Comparison of ENCODE assay signal across 9 cellular contexts in genomic region chr17:50055426-50056216, GRCh38. TPM values are rescaled to one million over a fixed set of nuclear protein-coding genes. Genes with fewer than 3 reads are reported as not detected.
DNase-seq lines count a peak whose midpoint lies in the region; ATAC-seq, FAIRE-seq and TF ChIP-seq lines count a peak whose summit lies in the region.
"Had no signal": no experiment of that assay in that cellular context is flagged by ENCODE, and none has a peak within 500 bp of the region (broad histone marks: within the 10 kb centered on the region; RNA-seq: fewer than 3 reads in every experiment).

Gene ITGA3, plus strand, starts transcription at chr17:50056110. Its CDS starts 330 bp downstream, at chr17:50056440.

- FAIRE-seq in pancreas (lab: Jason Lieb, UNC) = no peak
- FAIRE-seq: A204.1 had no signal

- ATAC-seq in SK-N-SH treated with all-trans-retinoic acid at 6 μM for 48 hours (peak; percentile 55), Right ventricle myocardium superior (ENCODE audit: poor library complexity) (peak; percentile 74), pancreas (peak; percentile 67 to 79 (median 72)), upper lobe of right lung (peak; percentile 77)

- peak within 1 kb of the TSS; percentile 68 for H3K4me3 ChIP-seq in Jurkat, Clone E6-1 (ENCODE audit: low read length)
- H3K4me3 ChIP-seq in adipocyte (ENCODE audit: low read length) (peak within 1 kb of the TSS; percentile 81), pancreas (peak within 1 kb of the TSS; percentile 75 to 86 (median 76)), upper lobe of right lung (peak within 1 kb of the TSS; percentile 90)

- H3K27me3 ChIP-seq in adipocyte (replicated peaks; ENCODE audit: control insufficient read depth, insufficient read depth, low read length) (no peaks in the 10 kb centered on the region), pancreas (no peaks in the 10 kb centered on the region), upper lobe of right lung (no peaks in the 10 kb centered on the region)

- H3K27ac ChIP-seq in pancreas (peak within 1 kb of the TSS; percentile 77 to 96 (median 86)), upper lobe of right lung (peak within 1 kb of the TSS; percentile 96)

- H3K9ac ChIP-seq in adipocyte (ENCODE audit: low read length) = peak within 1 kb of the TSS; percentile 81

- H3K36me3 ChIP-seq in adipocyte (ENCODE audit: control insufficient read depth, insufficient read depth, low read length, severe bottlenecking) = no peaks in the 10 kb centered on the region
- H3K36me3 ChIP-seq in pancreas = no peaks in the 10 kb centered on the region
- H3K36me3 ChIP-seq in upper lobe of right lung = no peaks in the 10 kb centered on the region

- H3K9me3 ChIP-seq in adipocyte (ENCODE audit: control insufficient read depth, low read length) (no peaks in the 10 kb centered on the region), pancreas (no peaks in the 10 kb centered on the region), upper lobe of right lung (no peaks in the 10 kb centered on the region)

- 0% methylated on average over 42 to 65 of the region's 65 CpGs for WGBS in pancreas, 2 donors

- H3K4me1 ChIP-seq in adipocyte (ENCODE audit: control insufficient read depth, insufficient read depth, low read length) = peaks cover 47% of the 10 kb centered on the region
- H3K4me1 ChIP-seq in pancreas = peaks cover 25 to 70% (median 30%) of the 10 kb centered on the region in 3 donors
- peaks cover 70% of the 10 kb centered on the region for H3K4me1 ChIP-seq in upper lobe of right lung

- TF ChIP-seq CTCF in pancreas (IDR thresholded peaks at IDR 0.05) (no peak), upper lobe of right lung (IDR thresholded peaks at IDR 0.05) (no peak)

- DNase-seq in NCI-H2029 (lab: John Stamatoyannopoulos, UW) (peak; percentile 67), NCI-H2029 treated with DMSO at 0.1 percent for 48 hours (lab: John Stamatoyannopoulos, UW) (no peak), adipocyte (ENCODE audit: low read depth) (peak; percentile 93), Right ventricle myocardium superior (peak; percentile 83), pancreas (peak; percentile 83 to 91 (median 86)), upper lobe of right lung (peak; percentile 94)
- peak; percentile 80 for DNase-seq in Jurkat, Clone E6-1 (ENCODE audit: low read depth, low spot score)

- intact Hi-C loops in Right ventricle myocardium superior (cut with DNase I) = no loop called here
- intact Hi-C loops in pancreas (cut with DNase I) = no loop called here
- intact Hi-C loops in upper lobe of right lung (cut with DNase I) = no loop called here

TF ChIP-seq in SK-N-SH treated with all-trans-retinoic acid at 6 μM for 48 hours, 23 proteins besides CTCF, POLR2A, EP300 and RAD21:
- no peak for TF ChIP-seq RARB (CRISPR knock-in tag; IDR thresholded peaks at IDR 0.05)
- no peak for TF ChIP-seq TOX (CRISPR knock-in tag; IDR thresholded peaks at IDR 0.05; ENCODE audit: borderline replicate concordance)
- TF ChIP-seq PATZ1 (CRISPR knock-in tag; IDR thresholded peaks at IDR 0.05; ENCODE audit: borderline replicate concordance) = peak; percentile 36; the same call in 1 of the 2 replicates
- TF ChIP-seq TCF4 (CRISPR knock-in tag; IDR thresholded peaks at IDR 0.05; ENCODE audit: borderline replicate concordance) = no peak; the same call in 1 of the 2 replicates
- no peak for TF ChIP-seq SNAI2 (CRISPR knock-in tag; IDR thresholded peaks at IDR 0.05)
- TF ChIP-seq, protein P1, sequence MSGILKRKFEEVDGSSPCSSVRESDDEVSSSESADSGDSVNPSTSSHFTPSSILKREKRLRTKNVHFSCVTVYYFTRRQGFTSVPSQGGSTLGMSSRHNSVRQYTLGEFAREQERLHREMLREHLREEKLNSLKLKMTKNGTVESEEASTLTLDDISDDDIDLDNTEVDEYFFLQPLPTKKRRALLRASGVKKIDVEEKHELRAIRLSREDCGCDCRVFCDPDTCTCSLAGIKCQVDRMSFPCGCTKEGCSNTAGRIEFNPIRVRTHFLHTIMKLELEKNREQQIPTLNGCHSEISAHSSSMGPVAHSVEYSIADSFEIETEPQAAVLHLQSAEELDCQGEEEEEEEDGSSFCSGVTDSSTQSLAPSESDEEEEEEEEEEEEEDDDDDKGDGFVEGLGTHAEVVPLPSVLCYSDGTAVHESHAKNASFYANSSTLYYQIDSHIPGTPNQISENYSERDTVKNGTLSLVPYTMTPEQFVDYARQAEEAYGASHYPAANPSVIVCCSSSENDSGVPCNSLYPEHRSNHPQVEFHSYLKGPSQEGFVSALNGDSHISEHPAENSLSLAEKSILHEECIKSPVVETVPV (CRISPR knock-in tag; IDR thresholded peaks at IDR 0.05) = no peak
- TF ChIP-seq ARNTL (CRISPR knock-in tag; IDR thresholded peaks at IDR 0.05; ENCODE audit: borderline replicate concordance, low read depth) = no peak
- TF ChIP-seq ISL1 (CRISPR knock-in tag; IDR thresholded peaks at IDR 0.05) = no peak
- no peak for TF ChIP-seq ZC3H10 (CRISPR knock-in tag; IDR thresholded peaks at IDR 0.05)
- no peak for TF ChIP-seq OSR1 (CRISPR knock-in tag; IDR thresholded peaks at IDR 0.05)
- no peak for TF ChIP-seq CREB5 (CRISPR knock-in tag; IDR thresholded peaks at IDR 0.05; ENCODE audit: low read depth)
- 0 out of 2 replicates have a peak, but pooled peaks have one; percentile 25 for TF ChIP-seq ZFP3 (CRISPR knock-in tag; IDR thresholded peaks at IDR 0.05)
- TF ChIP-seq ZNF70 (CRISPR knock-in tag; IDR thresholded peaks at IDR 0.05) = peak; percentile 79; the same call in 1 of the 2 replicates
- TF ChIP-seq ZFP30 (CRISPR knock-in tag; IDR thresholded peaks at IDR 0.05) = no peak
- TF ChIP-seq, protein P2, sequence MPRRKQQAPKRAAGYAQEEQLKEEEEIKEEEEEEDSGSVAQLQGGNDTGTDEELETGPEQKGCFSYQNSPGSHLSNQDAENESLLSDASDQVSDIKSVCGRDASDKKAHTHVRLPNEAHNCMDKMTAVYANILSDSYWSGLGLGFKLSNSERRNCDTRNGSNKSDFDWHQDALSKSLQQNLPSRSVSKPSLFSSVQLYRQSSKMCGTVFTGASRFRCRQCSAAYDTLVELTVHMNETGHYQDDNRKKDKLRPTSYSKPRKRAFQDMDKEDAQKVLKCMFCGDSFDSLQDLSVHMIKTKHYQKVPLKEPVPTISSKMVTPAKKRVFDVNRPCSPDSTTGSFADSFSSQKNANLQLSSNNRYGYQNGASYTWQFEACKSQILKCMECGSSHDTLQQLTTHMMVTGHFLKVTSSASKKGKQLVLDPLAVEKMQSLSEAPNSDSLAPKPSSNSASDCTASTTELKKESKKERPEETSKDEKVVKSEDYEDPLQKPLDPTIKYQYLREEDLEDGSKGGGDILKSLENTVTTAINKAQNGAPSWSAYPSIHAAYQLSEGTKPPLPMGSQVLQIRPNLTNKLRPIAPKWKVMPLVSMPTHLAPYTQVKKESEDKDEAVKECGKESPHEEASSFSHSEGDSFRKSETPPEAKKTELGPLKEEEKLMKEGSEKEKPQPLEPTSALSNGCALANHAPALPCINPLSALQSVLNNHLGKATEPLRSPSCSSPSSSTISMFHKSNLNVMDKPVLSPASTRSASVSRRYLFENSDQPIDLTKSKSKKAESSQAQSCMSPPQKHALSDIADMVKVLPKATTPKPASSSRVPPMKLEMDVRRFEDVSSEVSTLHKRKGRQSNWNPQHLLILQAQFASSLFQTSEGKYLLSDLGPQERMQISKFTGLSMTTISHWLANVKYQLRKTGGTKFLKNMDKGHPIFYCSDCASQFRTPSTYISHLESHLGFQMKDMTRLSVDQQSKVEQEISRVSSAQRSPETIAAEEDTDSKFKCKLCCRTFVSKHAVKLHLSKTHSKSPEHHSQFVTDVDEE (CRISPR knock-in tag; IDR thresholded peaks at IDR 0.05) = 0 out of 2 replicates have a peak, but pooled peaks have one; percentile 15
- no peak for TF ChIP-seq ZNF8 (CRISPR knock-in tag; IDR thresholded peaks at IDR 0.05)

RNA-seq across cellular contexts. Expression of gene ITGA3, which starts in this region (rescaled TPM):
- 14.3 TPM for polyA plus RNA-seq in Jurkat, Clone E6-1 (2012; ENCODE audit: insufficient read depth, insufficient read length)
- total RNA-seq in Right ventricle myocardium superior = 12.6 TPM
- 10 to 100 TPM; 16.8 to 61.2 (median 23.0) TPM for total RNA-seq in pancreas
- 10 to 100 TPM; 28.3 to 35.2 TPM for polyA plus RNA-seq in pancreas
- total RNA-seq in upper lobe of right lung = 212 TPM
